In the genomic region with DNA sequence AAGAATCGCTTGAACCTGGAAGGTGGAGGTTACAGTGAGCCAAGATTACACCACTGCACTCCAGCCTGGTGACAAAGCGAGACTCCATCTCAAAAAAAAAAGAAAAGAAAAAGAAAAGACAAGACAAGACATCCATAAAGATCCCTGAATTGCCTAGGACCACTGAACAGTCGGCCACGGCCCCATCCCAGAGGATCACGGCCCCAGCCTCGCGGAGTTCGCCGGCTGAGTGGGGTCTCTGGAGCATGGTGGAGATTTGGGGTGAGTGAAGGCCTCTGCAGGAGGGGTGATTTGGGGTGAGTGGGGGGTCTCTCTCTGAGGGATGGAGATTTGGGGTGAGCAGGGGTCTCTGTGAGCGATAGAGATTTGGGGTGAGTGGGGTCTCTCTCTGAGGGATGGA, we compare ENCODE assay signal across 11 cellular contexts. TPM values are rescaled to one million over a fixed set of nuclear protein-coding genes. Genes with fewer than 3 reads are reported as not detected.
"Had no signal": no experiment of that assay in that cellular context is flagged by ENCODE, and none has a peak within 500 bp of the region (broad histone marks: within the 10 kb centered on the region; RNA-seq: fewer than 3 reads in every experiment).

No MANE protein-coding gene starts in this region.

RNA-seq across cellular contexts. Expression of gene CSF2RA, which starts 28.1 kb away (rescaled TPM):
- total RNA-seq: activated CD8-positive, alpha-beta T cell treated with anti-CD3 and anti-CD28 coated beads for 36 hours; bronchial epithelial cell; dermis microvascular lymphatic vessel endothelial cell; endothelial cell of umbilical vein; fibroblast of lung; fibroblast of villous mesenchyme; glomerular endothelial cell had no signal
- polyA plus RNA-seq: endothelial cell of umbilical vein, fibroblast of lung had no signal

RNA-seq across cellular contexts. Expression of gene CRLF2, which starts 28.1 kb away (rescaled TPM):
- total RNA-seq: astrocyte, bronchial epithelial cell, cardiac septum, cerebellum, endothelial cell of umbilical vein, fibroblast of lung, fibroblast of villous mesenchyme, glomerular endothelial cell, WTC11 had no signal
- polyA plus RNA-seq: endothelial cell of umbilical vein, fibroblast of lung had no signal
